Comparison of ENCODE assay signal across 8 cellular contexts in the genomic region with DNA sequence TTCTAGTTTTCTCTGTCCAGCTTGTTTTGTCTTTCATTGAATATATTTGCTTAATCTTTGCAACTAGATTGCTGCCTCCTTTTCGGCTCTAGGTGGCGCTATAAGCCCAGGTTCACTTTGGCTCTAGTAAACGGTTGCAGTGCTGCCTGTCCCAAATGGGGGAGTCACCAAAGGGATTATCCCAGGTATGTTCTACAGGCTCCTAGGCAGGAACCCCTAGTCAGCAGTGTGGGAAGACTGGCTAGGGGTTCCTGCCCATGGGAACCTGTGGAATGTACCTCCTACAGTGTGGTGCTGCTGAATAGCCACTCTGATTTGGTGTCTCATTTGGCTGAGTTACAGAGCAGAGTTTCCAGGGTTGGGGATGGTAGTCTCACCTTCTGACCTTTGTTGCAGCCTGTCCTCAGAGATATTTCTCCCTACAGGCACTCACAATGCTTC.
A peak's percentile ranks its signal among the peaks of the same experiment; 100 is the strongest.
DNase-seq lines count a peak whose midpoint lies in the region; ATAC-seq and TF ChIP-seq lines count a peak whose summit lies in the region.

No MANE protein-coding gene starts in this region.

- no peaks in the 10 kb centered on the region for H3K27me3 ChIP-seq in lower lobe of right lung (ENCODE audit: low read depth)

- ATAC-seq in lower lobe of right lung (peak in 1 of 2 donors; percentile 52), HG02642 (IDR thresholded peaks at IDR 0.05; ENCODE audit: poor library complexity, unreplicated experiment) (no peak), HG02759 (IDR thresholded peaks at IDR 0.05; ENCODE audit: unreplicated experiment) (no peak), GM18498 (IDR thresholded peaks at IDR 0.05; ENCODE audit: unreplicated experiment) (no peak)

- H3K4me1 ChIP-seq in lower lobe of right lung: peaks cover 10% of the 10 kb centered on the region

- no peaks in the 10 kb centered on the region for H3K36me3 ChIP-seq in lower lobe of right lung

- TF ChIP-seq CTCF in lower lobe of right lung (IDR thresholded peaks at IDR 0.05): peak; percentile 61

- intact Hi-C loops in lower lobe of right lung (cut with DNase I): no loop called here

- no peaks in the 10 kb centered on the region for H3K9me3 ChIP-seq in lower lobe of right lung

- no peak overlapping the region for H3K4me3 ChIP-seq in lower lobe of right lung

- DNase-seq in stimulated activated CD4-positive, alpha-beta T cell treated with anti-CD3 and anti-CD28 coated beads, Interleukin-1b, Interleukin-23, amount 100 ng/mL, for 48 hours: peak; percentile 9
- no peak for DNase-seq in stimulated activated CD4-positive, alpha-beta T cell treated with anti-CD3 and anti-CD28 coated beads, Interleukin-4, amount 100 ng/mL, for 24 hours
- peak; percentile 43 for DNase-seq in NCI-H1694 (lab: John Stamatoyannopoulos, UW)
- peak; percentile 71 for DNase-seq in amniotic epithelial cell (ENCODE audit: low read depth)
- peak; percentile 50 for DNase-seq in lower lobe of right lung

- H3K27ac ChIP-seq in lower lobe of right lung: no peak overlapping the region
